In the genomic region with DNA sequence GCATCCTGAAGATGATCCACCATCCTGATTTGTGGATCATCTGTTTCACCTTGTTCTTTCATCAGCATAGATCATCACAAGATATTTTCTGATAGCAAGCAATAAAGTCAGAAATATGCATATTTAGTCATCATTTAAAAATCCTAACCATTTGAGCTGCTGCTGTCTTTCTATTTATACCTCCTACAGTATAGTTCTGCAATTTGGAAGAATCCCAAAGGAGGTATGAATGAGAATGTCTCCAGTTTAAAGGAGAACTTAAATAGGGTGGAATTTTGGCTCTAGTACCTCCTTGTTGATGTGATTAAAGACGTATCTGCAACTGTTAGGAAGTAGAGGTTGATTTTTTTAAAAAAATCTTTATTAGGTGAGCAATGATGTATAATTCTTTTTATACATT, we compare ENCODE assay signal across 25 cellular contexts. TPM values are rescaled to one million over a fixed set of nuclear protein-coding genes. Genes with fewer than 3 reads are reported as not detected.
"Had no signal": no experiment of that assay in that cellular context is flagged by ENCODE, and none has a peak within 500 bp of the region (broad histone marks: within the 10 kb centered on the region; RNA-seq: fewer than 3 reads in every experiment).

No MANE protein-coding gene starts in this region.

- H3K9me3 Mint-ChIP-seq: natural killer cell treated with Interleukin-12 subunit alpha and Interleukin-12 subunit beta and Interleukin-15 and Interleukin-18, amount 100 ng/mL, for 72 hours had no signal

- H3K36me3 ChIP-seq: cardiac muscle cell, colonic mucosa, upper lobe of right lung had no signal

- H3K27me3 Mint-ChIP-seq: activated naive CD8-positive, alpha-beta T cell had no signal

- H3K36me3 Mint-ChIP-seq: natural killer cell treated with Interleukin-12 subunit alpha and Interleukin-12 subunit beta and Interleukin-15 and Interleukin-18, amount 100 ng/mL, for 72 hours had no signal

- H3K4me1 ChIP-seq: colonic mucosa, sigmoid colon, upper lobe of right lung had no signal

- H3K4me3 Mint-ChIP-seq: activated naive CD8-positive, alpha-beta T cell; endodermal cell; mesothelial cell of epicardium; natural killer cell treated with Interleukin-12 subunit alpha and Interleukin-12 subunit beta and Interleukin-15 and Interleukin-18, amount 100 ng/mL, for 72 hours had no signal

- H3K4me3 ChIP-seq: cardiac muscle cell, colonic mucosa, sigmoid colon, upper lobe of right lung had no signal

- H3K4me1 Mint-ChIP-seq: endodermal cell, mesothelial cell of epicardium had no signal

- H3K27ac ChIP-seq: cardiac muscle cell, colonic mucosa, epithelial cell of prostate, neutrophil, sigmoid colon, upper lobe of right lung, VCaP had no signal

- H3K9me3 ChIP-seq: colonic mucosa, neutrophil, sigmoid colon, upper lobe of right lung had no signal

- ATAC-seq: left lobe of liver; natural killer cell treated with Interleukin-12 subunit alpha and Interleukin-12 subunit beta and Interleukin-15 and Interleukin-18, amount 100 ng/mL, for 72 hours; upper lobe of right lung had no signal

- H3K27me3 ChIP-seq: cardiac muscle cell, colonic mucosa, neutrophil, sigmoid colon, upper lobe of right lung had no signal

- FAIRE-seq: keratinocyte had no signal

- H3K27ac Mint-ChIP-seq: activated naive CD8-positive, alpha-beta T cell; endodermal cell; mesothelial cell of epicardium; natural killer cell treated with Interleukin-12 subunit alpha and Interleukin-12 subunit beta and Interleukin-15 and Interleukin-18, amount 100 ng/mL, for 72 hours had no signal

- DNase-seq: activated CD4-positive, alpha-beta T cell treated with anti-CD3 and anti-CD28 coated beads, Interleukin-2, amount 50 U/mL, for 1 hour; activated CD4-positive, CD25-positive, alpha-beta regulatory T cell treated with anti-CD3 and anti-CD28 coated beads, Interleukin-2, amount 50 U/mL, for 72 hours; activated gamma-delta T cell treated with Interleukin-2 at 50 U/mL for 16 hours; colonic mucosa; endodermal cell; foreskin melanocyte; hypothalamus; sigmoid colon; stimulated activated CD8-positive, alpha-beta memory T cell treated with anti-CD3 and anti-CD28 coated beads, Interleukin-4, amount 100 ng/mL, for 48 hours; stimulated activated naive CD4-positive, alpha-beta T cell; T-helper 2 cell; upper lobe of right lung had no signal

RNA-seq across cellular contexts. Expression of a gene that starts 38.1 kb away (rescaled TPM):
- total RNA-seq: cardiac muscle cell; endodermal cell; fibroblast of lung; left lobe of liver; lung microvascular endothelial cell; mesothelial cell of epicardium; natural killer cell treated with Interleukin-12 subunit alpha and Interleukin-12 subunit beta and Interleukin-15 and Interleukin-18, amount 100 ng/mL, for 72 hours; renal cortical epithelial cell; sigmoid colon; upper lobe of right lung had no signal
- polyA plus RNA-seq: cardiac muscle cell, fibroblast of lung, keratinocyte, sigmoid colon, thymus had no signal
